ENCODE assay signal across 8 cellular contexts in genomic region chr2:45699032-45699658, GRCh38. TPM values are rescaled to one million over a fixed set of nuclear protein-coding genes. Genes with fewer than 3 reads are reported as not detected.
A peak's percentile ranks its signal among the peaks of the same experiment; 100 is the strongest.
DNase-seq lines count a peak whose midpoint lies in the region; ATAC-seq and TF ChIP-seq lines count a peak whose summit lies in the region.

No MANE protein-coding gene starts in this region.

- H3K36me3 ChIP-seq in DOHH2 (ENCODE audit: control insufficient read depth, low read length) (no peaks in the 10 kb centered on the region), OCI-LY1 (ENCODE audit: insufficient read depth, low read length) (peaks cover 5% of the 10 kb centered on the region; the same call in 1 of the 2 replicates)
- H3K36me3 ChIP-seq in CD4-positive, alpha-beta memory T cell (ENCODE audit: insufficient read depth, low read length), result no peaks in the 10 kb centered on the region

- H3K9me2 ChIP-seq in DOHH2 (replicated peaks; ENCODE audit: control insufficient read depth, low read length) (no peaks in the 10 kb centered on the region), OCI-LY1 (ENCODE audit: low read depth, low read length) (no peaks in the 10 kb centered on the region)

- intact Hi-C loops in activated T-helper 2 cell treated with anti-CD3 and anti-CD28 coated beads, Interferon-gamma antibody, Interleukin-2, Interleukin-4, amounts not matched to agents 10 μg/mL and 5 μg/mL and 100 μg/mL, durations not matched to agents 14 hours and 24 hours and 36 hours (cut with micrococcal nuclease), result no loop called here
- intact Hi-C loops in CD4-positive, alpha-beta memory T cell (cut with micrococcal nuclease), result no loop called here

- peak overlapping the region; percentile 30; the same call in 1 of the 2 replicates for H3K4me2 ChIP-seq in DOHH2 (ENCODE audit: low read length)
- H3K4me2 ChIP-seq in OCI-LY1 (ENCODE audit: low read length), result peak overlapping the region; percentile 37

- H3K4me3 ChIP-seq in DOHH2 (ENCODE audit: low read length) (no peak overlapping the region), OCI-LY1 (ENCODE audit: low read depth, low read length, poor library complexity, severe bottlenecking) (no peak overlapping the region)
- H3K4me3 ChIP-seq in CD4-positive, alpha-beta memory T cell (ENCODE audit: low read length in 2 of 2), result no peak overlapping the region

- TF ChIP-seq CTCF in DOHH2 (IDR thresholded peaks at IDR 0.05; ENCODE audit: low read depth, low read length, poor library complexity, severe bottlenecking) (no peak), OCI-LY1 (IDR thresholded peaks at IDR 0.05; ENCODE audit: low read length) (no peak)

- peak overlapping the region; percentile 44 to 77 (median 68) for H3K4me3 Mint-ChIP-seq in immature natural killer cell
- H3K4me3 Mint-ChIP-seq in activated T-helper 2 cell treated with anti-CD3 and anti-CD28 coated beads, Interferon-gamma antibody, Interleukin-2, Interleukin-4, amounts not matched to agents 10 μg/mL and 5 μg/mL and 100 μg/mL, durations not matched to agents 14 hours and 24 hours and 36 hours (ENCODE audit: low read depth), result no peak overlapping the region
- H3K4me3 Mint-ChIP-seq in CD4-positive, alpha-beta memory T cell, result peak overlapping the region in 1 of 8 donors; percentile 37

- H3K4me1 ChIP-seq in DOHH2 (ENCODE audit: control insufficient read depth, low read length) (peaks cover 54% of the 10 kb centered on the region), OCI-LY1 (ENCODE audit: insufficient read depth, low read length, severe bottlenecking) (peaks cover 62% of the 10 kb centered on the region)
- H3K4me1 ChIP-seq in CD4-positive, alpha-beta memory T cell (ENCODE audit: insufficient read depth, low read length), result no peaks in the 10 kb centered on the region

- H3K27me3 Mint-ChIP-seq in immature natural killer cell (ENCODE audit: low read depth in 3 of 3), result no peaks in the 10 kb centered on the region
- no peaks in the 10 kb centered on the region for H3K27me3 Mint-ChIP-seq in activated T-helper 2 cell treated with anti-CD3 and anti-CD28 coated beads, Interferon-gamma antibody, Interleukin-2, Interleukin-4, amounts not matched to agents 10 μg/mL and 5 μg/mL and 100 μg/mL, durations not matched to agents 14 hours and 24 hours and 36 hours (ENCODE audit: low read depth)
- H3K27me3 Mint-ChIP-seq in CD4-positive, alpha-beta memory T cell, result no peaks in the 10 kb centered on the region

- POLR2A ChIA-PET in CD4-positive, alpha-beta memory T cell (lab: Charles Lee; ENCODE audit: partially characterized antibody), result no interaction called here

- H3K27me3 ChIP-seq in DOHH2 (ENCODE audit: control insufficient read depth, low read length), result no peaks in the 10 kb centered on the region
- no peaks in the 10 kb centered on the region for H3K27me3 ChIP-seq in OCI-LY1 (ENCODE audit: insufficient read depth, low read length)
- no peaks in the 10 kb centered on the region for H3K27me3 ChIP-seq in CD4-positive, alpha-beta memory T cell (ENCODE audit: insufficient read depth, low read length)

- H3K27ac Mint-ChIP-seq in immature natural killer cell, result peak overlapping the region; percentile 13 to 87 (median 77)
- no peak overlapping the region for H3K27ac Mint-ChIP-seq in activated T-helper 2 cell treated with anti-CD3 and anti-CD28 coated beads, Interferon-gamma antibody, Interleukin-2, Interleukin-4, amounts not matched to agents 10 μg/mL and 5 μg/mL and 100 μg/mL, durations not matched to agents 14 hours and 24 hours and 36 hours
- H3K27ac Mint-ChIP-seq in CD4-positive, alpha-beta memory T cell, result peak overlapping the region in 2 of 7 donors; percentile 9 to 49

- ATAC-seq in GM21515 (IDR thresholded peaks at IDR 0.05; ENCODE audit: unreplicated experiment), result peak; percentile 42

- no peaks in the 10 kb centered on the region for H3K9me3 Mint-ChIP-seq in immature natural killer cell
- H3K9me3 Mint-ChIP-seq in activated T-helper 2 cell treated with anti-CD3 and anti-CD28 coated beads, Interferon-gamma antibody, Interleukin-2, Interleukin-4, amounts not matched to agents 10 μg/mL and 5 μg/mL and 100 μg/mL, durations not matched to agents 14 hours and 24 hours and 36 hours, result no peaks in the 10 kb centered on the region
- H3K9me3 Mint-ChIP-seq in CD4-positive, alpha-beta memory T cell, result no peaks in the 10 kb centered on the region

- H3K36me3 Mint-ChIP-seq in immature natural killer cell, result no peaks in the 10 kb centered on the region
- no peaks in the 10 kb centered on the region for H3K36me3 Mint-ChIP-seq in activated T-helper 2 cell treated with anti-CD3 and anti-CD28 coated beads, Interferon-gamma antibody, Interleukin-2, Interleukin-4, amounts not matched to agents 10 μg/mL and 5 μg/mL and 100 μg/mL, durations not matched to agents 14 hours and 24 hours and 36 hours (ENCODE audit: low read depth)
- peaks cover 0 to 15% of the 10 kb centered on the region in 2 donors for H3K36me3 Mint-ChIP-seq in CD4-positive, alpha-beta memory T cell

- H2AFZ ChIP-seq in OCI-LY1 (ENCODE audit: low read length), result no peak overlapping the region

- peak overlapping the region; percentile 33; the same call in 1 of the 2 replicates for H3K9ac ChIP-seq in OCI-LY1 (ENCODE audit: low read length)

- H3K9me3 ChIP-seq in DOHH2 (ENCODE audit: control insufficient read depth, insufficient read depth, low read length), result no peaks in the 10 kb centered on the region
- no peaks in the 10 kb centered on the region for H3K9me3 ChIP-seq in OCI-LY1 (ENCODE audit: low read length)
- no peaks in the 10 kb centered on the region for H3K9me3 ChIP-seq in CD4-positive, alpha-beta memory T cell (ENCODE audit: control insufficient read depth in 1 of 2, low read length in 2 of 2)

- no peak overlapping the region for H3K27ac ChIP-seq in DOHH2 (ENCODE audit: low read depth, low read length)
- peak overlapping the region; percentile 69 for H3K27ac ChIP-seq in OCI-LY1 (ENCODE audit: low read depth, low read length, poor library complexity, severe bottlenecking)
- H3K27ac ChIP-seq in caudate nucleus (ENCODE audit: low read depth, low read length), result no peak overlapping the region
- H3K27ac ChIP-seq in CD4-positive, alpha-beta memory T cell (ENCODE audit: low read depth, low read length), result no peak overlapping the region

- H3F3A ChIP-seq in DOHH2 (ENCODE audit: control insufficient read depth, insufficient read depth) (no peaks in the 10 kb centered on the region), OCI-LY1 (ENCODE audit: insufficient read depth, low read length) (no peaks in the 10 kb centered on the region)

- H3K4me1 Mint-ChIP-seq in immature natural killer cell, result peaks cover 35 to 37% of the 10 kb centered on the region in 2 donors
- peaks cover 10% of the 10 kb centered on the region for H3K4me1 Mint-ChIP-seq in activated T-helper 2 cell treated with anti-CD3 and anti-CD28 coated beads, Interferon-gamma antibody, Interleukin-2, Interleukin-4, amounts not matched to agents 10 μg/mL and 5 μg/mL and 100 μg/mL, durations not matched to agents 14 hours and 24 hours and 36 hours (ENCODE audit: low read depth)
- H3K4me1 Mint-ChIP-seq in CD4-positive, alpha-beta memory T cell, result peaks cover 0 to 8% (median 2%) of the 10 kb centered on the region in 4 donors

- CTCF ChIA-PET in CD4-positive, alpha-beta memory T cell (lab: Charles Lee; ENCODE audit: partially characterized antibody), result no interaction called here

- H3K79me2 ChIP-seq in DOHH2 (ENCODE audit: control insufficient read depth, low read length) (no peaks in the 10 kb centered on the region), OCI-LY1 (ENCODE audit: insufficient read depth, low read length) (peaks cover 14% of the 10 kb centered on the region; the same call in 1 of the 2 replicates)

- H4K20me1 ChIP-seq in DOHH2 (ENCODE audit: control insufficient read depth, insufficient read depth, low read depth, low read length), result 0 out of 2 replicates have a peak, but pooled peaks cover 4% of the 10 kb centered on the region
- H4K20me1 ChIP-seq in OCI-LY1 (ENCODE audit: insufficient read depth, low read length), result no peaks in the 10 kb centered on the region

- peak in 1 of 3 donors; percentile 10 for DNase-seq in immature natural killer cell
- DNase-seq in activated T-helper 2 cell treated with anti-CD3 and anti-CD28 coated beads, Interferon-gamma antibody, Interleukin-2, Interleukin-4, amounts not matched to agents 10 μg/mL and 5 μg/mL and 100 μg/mL, durations not matched to agents 14 hours and 24 hours and 36 hours (ENCODE audit: low spot score), result no peak
- no peak for DNase-seq in caudate nucleus (lab: John Stamatoyannopoulos, UW)
- DNase-seq in CD4-positive, alpha-beta memory T cell, result no peak
- no peak for DNase-seq in NCI-H146 (lab: John Stamatoyannopoulos, UW)

RNA-seq across cellular contexts. Expression of gene PRKCE, which starts 47.7 kb away (rescaled TPM):
- 1 to 10 TPM; 1.0 to 3.0 (median 2.5) TPM for polyA plus RNA-seq in immature natural killer cell
- 21.5 TPM in 2 replicates for total RNA-seq in activated T-helper 2 cell treated with anti-CD3 and anti-CD28 coated beads, Interferon-gamma antibody, Interleukin-2, Interleukin-4, amounts not matched to agents 10 μg/mL and 5 μg/mL and 100 μg/mL, durations not matched to agents 14 hours and 24 hours and 36 hours
- 10 to 100 TPM; 19.2 to 21.7 TPM for total RNA-seq in CD4-positive, alpha-beta memory T cell
- polyA plus RNA-seq in CD4-positive, alpha-beta memory T cell, result 1 to 10 TPM; 1.8 to 2.7 TPM
